In the genomic region with DNA sequence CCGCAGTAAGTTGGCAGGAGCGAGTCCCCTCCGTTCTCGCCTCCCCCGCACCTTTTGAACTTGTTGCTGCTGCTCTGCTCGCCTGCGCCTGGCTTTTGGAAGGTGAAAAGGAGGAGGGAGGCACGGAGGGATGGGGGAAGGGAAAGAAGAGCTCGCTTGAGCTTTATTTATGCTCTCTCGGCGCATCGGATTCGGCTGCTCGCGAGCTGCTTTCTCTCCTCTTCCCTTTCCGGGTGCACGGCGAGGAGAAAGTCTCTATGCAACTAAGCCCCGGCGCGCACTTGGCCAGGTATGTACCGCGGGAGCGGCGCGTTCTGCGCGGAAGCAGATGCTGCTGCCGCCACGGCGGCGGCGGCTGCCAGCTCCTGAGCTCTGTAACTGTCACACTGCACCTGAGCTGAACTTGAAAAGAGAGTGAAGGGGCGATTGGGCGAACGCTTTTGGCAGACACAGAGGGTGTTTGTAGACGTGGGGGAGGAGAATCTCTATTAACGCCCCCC, we compare ENCODE assay signal across 9 cellular contexts. TPM values are rescaled to one million over a fixed set of nuclear protein-coding genes. Genes with fewer than 3 reads are reported as not detected.
DNase-seq lines count a peak whose midpoint lies in the region; ATAC-seq, FAIRE-seq and TF ChIP-seq lines count a peak whose summit lies in the region.
"Had no signal": no experiment of that assay in that cellular context is flagged by ENCODE, and none has a peak within 500 bp of the region (broad histone marks: within the 10 kb centered on the region; RNA-seq: fewer than 3 reads in every experiment).

No MANE protein-coding gene starts in this region.

- H3K4me3 Mint-ChIP-seq in activated CD8-positive, alpha-beta memory T cell treated with anti-CD3 and anti-CD28 coated beads, Interleukin-2, amount 10 ng/mL, durations not matched to agents 7 days and 5 days: peak overlapping the region; percentile 66
- peak overlapping the region; percentile 77 to 79 for H3K4me3 Mint-ChIP-seq in stimulated activated naive B cell treated with anti-CD40 and anti-IgM and Interleukin-4, amounts not matched to agents 10 μg/mL and 1 μg/mL and 100 μg/mL, for 72 hours

- peaks cover 5% of the 10 kb centered on the region for H3K4me1 Mint-ChIP-seq in activated CD8-positive, alpha-beta memory T cell treated with anti-CD3 and anti-CD28 coated beads, Interleukin-2, amount 10 ng/mL, durations not matched to agents 7 days and 5 days
- H3K4me1 Mint-ChIP-seq in stimulated activated naive B cell treated with anti-CD40 and anti-IgM and Interleukin-4, amounts not matched to agents 10 μg/mL and 1 μg/mL and 100 μg/mL, for 72 hours: peaks cover 7 to 16% of the 10 kb centered on the region in 2 donors

- TF ChIP-seq CTCF in GM12878 (IDR thresholded peaks at IDR 0.05 in 2 of 3, conservative IDR thresholded peaks at IDR 0.05 in 1 of 3; ENCODE audit: control insufficient read depth in 2 of 3, extremely low read depth in 1 of 3, insufficient read depth in 1 of 3, low read depth in 3 of 3, low read length in 3 of 3): no peak

- H3K27ac ChIP-seq in GM12878 (ENCODE audit: control insufficient read depth, insufficient read depth): peak overlapping the region; percentile 58

- intact Hi-C loops in GM12878 (cut with micrococcal nuclease; ENCODE audit: unreplicated experiment): loop anchor here (2.0 to 5.0 kb wide), 2 partner anchors 121 to 454 kb away; no protein-coding TSS in a partner anchor

- FAIRE-seq in GM12878 (lab: Jason Lieb, UNC) (no peak), urothelium cell line (lab: Jason Lieb, UNC) (no peak)

- H3K27ac Mint-ChIP-seq in activated CD8-positive, alpha-beta memory T cell treated with anti-CD3 and anti-CD28 coated beads, Interleukin-2, amount 10 ng/mL, durations not matched to agents 7 days and 5 days: no peak overlapping the region
- peak overlapping the region; percentile 31 for H3K27ac Mint-ChIP-seq in stimulated activated naive B cell treated with anti-CD40 and anti-IgM and Interleukin-4, amounts not matched to agents 10 μg/mL and 1 μg/mL and 100 μg/mL, for 72 hours

- peak overlapping the region; percentile 75 for H3K9ac ChIP-seq in GM12878 (ENCODE audit: control insufficient read depth, insufficient read depth, low read length)

- no peaks in the 10 kb centered on the region for H4K20me1 ChIP-seq in GM12878 (ENCODE audit: control insufficient read depth, insufficient read depth)

- POLR2A ChIA-PET in GM12878 (lab: Charles Lee): interaction anchor here (1.0 to 1.4 kb wide), 5 partner anchors 122 to 284 kb away, joined by 3 to 7 read pairs (median 4); no protein-coding TSS in a partner anchor

- SMC1A ChIA-PET in GM12878 (lab: Charles Lee; ENCODE audit: uncharacterized antibody, unreplicated experiment): interaction anchor here (0.8 to 2.2 kb wide), 13 partner anchors 26 to 452 kb away, joined by 3 to 11 read pairs (median 4); no protein-coding TSS in a partner anchor

- H3K9me3 Mint-ChIP-seq in activated CD8-positive, alpha-beta memory T cell treated with anti-CD3 and anti-CD28 coated beads, Interleukin-2, amount 10 ng/mL, durations not matched to agents 7 days and 5 days (ENCODE audit: low read depth): no peaks in the 10 kb centered on the region
- H3K9me3 Mint-ChIP-seq in stimulated activated naive B cell treated with anti-CD40 and anti-IgM and Interleukin-4, amounts not matched to agents 10 μg/mL and 1 μg/mL and 100 μg/mL, for 72 hours: peaks cover 0 to 4% of the 10 kb centered on the region in 2 donors

- no TSS peak for BruUV-seq in GM12878 (replicated peaks; lab: Mats Ljungman, UMichigan)

- H3K36me3 Mint-ChIP-seq in activated CD8-positive, alpha-beta memory T cell treated with anti-CD3 and anti-CD28 coated beads, Interleukin-2, amount 10 ng/mL, durations not matched to agents 7 days and 5 days: no peaks in the 10 kb centered on the region
- peaks cover 0 to 2% of the 10 kb centered on the region in 2 donors for H3K36me3 Mint-ChIP-seq in stimulated activated naive B cell treated with anti-CD40 and anti-IgM and Interleukin-4, amounts not matched to agents 10 μg/mL and 1 μg/mL and 100 μg/mL, for 72 hours

- no peak for DNase-seq in activated CD8-positive, alpha-beta memory T cell treated with anti-CD3 and anti-CD28 coated beads, Interleukin-2, amount 10 ng/mL, durations not matched to agents 7 days and 5 days
- DNase-seq in activated CD8-positive, alpha-beta memory T cell treated with anti-CD3 and anti-CD28 coated beads, Interleukin-2, amount 50 U/mL, for 48 hours: no peak
- DNase-seq in NCI-H2029 (lab: John Stamatoyannopoulos, UW) (peak; percentile 74), GM12878 (ENCODE audit: low read depth, low spot score) (peak; percentile 15), iPS-NIHi7 (ENCODE audit: extremely low spot score) (peak; percentile 51), urothelium cell line (ENCODE audit: low spot score) (no peak)
- DNase-seq in stimulated activated naive B cell treated with anti-CD40 and anti-IgM and Interleukin-4, amounts not matched to agents 10 μg/mL and 1 μg/mL and 100 μg/mL, for 72 hours: no peak
- DNase-seq: DND-41 had no signal

- in situ Hi-C loops in GM12878 (cut with MboI): loop anchor here (5.0 to 10.0 kb wide), 3 partner anchors 279 to 999 kb away; no protein-coding TSS in a partner anchor

- H3K27me3 ChIP-seq in GM12878 (replicated peaks in 1 of 2; ENCODE audit: control insufficient read depth in 2 of 2, insufficient read depth in 2 of 2, low read length in 1 of 2): no peaks in the 10 kb centered on the region

- H3K36me3 ChIP-seq in GM12878 (ENCODE audit: control insufficient read depth in 2 of 2, insufficient read depth in 2 of 2, low read length in 1 of 2): no peaks in the 10 kb centered on the region; a peak in 1 of 4 replicates

- WGBS in GM12878 (ENCODE audit: insufficient coverage, insufficient replicate concordance, low lambda C conversion rate, missing lambda C conversion rate): 39% methylated on average over 36 of the region's 38 CpGs

- H3K4me1 ChIP-seq in GM12878 (ENCODE audit: control insufficient read depth, insufficient read depth, low read length): no peaks in the 10 kb centered on the region

- peaks cover 51% of the 10 kb centered on the region for H3K79me2 ChIP-seq in GM12878 (ENCODE audit: control insufficient read depth, insufficient read depth, low read length)

- H3K9me3 ChIP-seq in GM12878 (replicated peaks; ENCODE audit: control insufficient read depth, insufficient read depth, low read length): peaks cover 6% of the 10 kb centered on the region; the same call in 2 of the 3 replicates

- CTCF ChIA-PET in activated CD8-positive, alpha-beta memory T cell treated with anti-CD3 and anti-CD28 coated beads, Interleukin-2, amount 10 ng/mL, durations not matched to agents 7 days and 5 days (lab: Charles Lee): no interaction called here
- CTCF ChIA-PET in GM12878 (lab: Yijun Ruan, JAX): interaction anchor here (0.7 to 2.3 kb wide), 22 partner anchors 9 to 1003 kb away, joined by 3 to 13 read pairs (median 4); no protein-coding TSS in a partner anchor

- TF ChIP-seq RAD21 in GM12878 (IDR thresholded peaks at IDR 0.05; ENCODE audit: insufficient read depth, low read depth, low read length): no peak

- TF ChIP-seq EP300 in GM12878 (IDR thresholded peaks at IDR 0.05; ENCODE audit: borderline replicate concordance in 1 of 2, control insufficient read depth in 1 of 2, low read depth in 2 of 2, low read length in 2 of 2): no peak

- RAD21 ChIA-PET in GM12878 (lab: Charles Lee; ENCODE audit: unreplicated experiment): interaction anchor here (0.6 to 2.2 kb wide), 19 partner anchors 9 to 705 kb away, joined by 3 to 15 read pairs (median 5); no protein-coding TSS in a partner anchor

- H3K27me3 Mint-ChIP-seq in activated CD8-positive, alpha-beta memory T cell treated with anti-CD3 and anti-CD28 coated beads, Interleukin-2, amount 10 ng/mL, durations not matched to agents 7 days and 5 days: peaks cover 24% of the 10 kb centered on the region
- peaks cover 36 to 37% of the 10 kb centered on the region in 2 donors for H3K27me3 Mint-ChIP-seq in stimulated activated naive B cell treated with anti-CD40 and anti-IgM and Interleukin-4, amounts not matched to agents 10 μg/mL and 1 μg/mL and 100 μg/mL, for 72 hours

- peak overlapping the region; percentile 82 for H3K4me3 ChIP-seq in GM12878

- H3K4me2 ChIP-seq in GM12878 (ENCODE audit: control insufficient read depth, insufficient read depth): peak overlapping the region; percentile 88

- TF ChIP-seq POLR2A in GM12878 (IDR thresholded peaks at IDR 0.05; ENCODE audit: low read depth, low read length): peak; percentile 76

- peak; percentile 33 for ATAC-seq in activated CD8-positive, alpha-beta memory T cell treated with anti-CD3 and anti-CD28 coated beads, Interleukin-2, amount 10 ng/mL, durations not matched to agents 7 days and 5 days
- ATAC-seq in HG02759 (IDR thresholded peaks at IDR 0.05; ENCODE audit: unreplicated experiment) (peak; percentile 74), GM12878 (peak; percentile 67)
- peak; percentile 12 to 33 for ATAC-seq in stimulated activated naive B cell treated with anti-CD40 and anti-IgM and Interleukin-4, amounts not matched to agents 10 μg/mL and 1 μg/mL and 100 μg/mL, for 72 hours (replicated peaks)

- peak overlapping the region; percentile 94 for H2AFZ ChIP-seq in GM12878 (ENCODE audit: control insufficient read depth, low read depth, low read length)

RNA-seq across cellular contexts. Expression of a gene that starts 0.6 kb away (rescaled TPM):
- not detected for total RNA-seq in activated CD8-positive, alpha-beta memory T cell treated with anti-CD3 and anti-CD28 coated beads, Interleukin-2, amount 10 ng/mL, durations not matched to agents 7 days and 5 days
- 31.6 and 33.1 TPM in 2 replicates for total RNA-seq in GM12878 (2013; cell fraction: nucleolus; rRNA removed)
- 13.6 and 15.3 TPM in 2 replicates for total RNA-seq in GM12878 (2014; rRNA removed)
- 13.5 and 13.8 TPM in 2 replicates for total RNA-seq in GM12878 (2014; rRNA removed; fragmentation: Illumina TruSeq; extraction: Trizol)
- 12.2 and 12.5 TPM in 2 replicates for total RNA-seq in GM12878 (2021)
- 2.6 TPM for polyA plus RNA-seq in GM12878 (2011; ENCODE audit: low read depth)
- 19.1 and 22.3 TPM in 2 replicates for polyA plus RNA-seq in GM12878 (2011; rRNA removed)
- 9.1 and 10.6 TPM in 2 replicates for polyA plus RNA-seq in GM12878 (2011; cell fraction: cytosol; rRNA removed)
- polyA plus RNA-seq in GM12878 (2011; cell fraction: nucleus; rRNA removed): 17.9 and 21.0 TPM in 2 replicates
- polyA plus RNA-seq in GM12878 (2012): 3.3 and 3.7 TPM in 2 replicates
- 6.3 and 7.2 TPM in 2 replicates for polyA plus RNA-seq in GM12878 (2014; fragmentation: Illumina TruSeq; extraction: Trizol)
- 1 to 10 TPM; 3.6 to 3.7 TPM for polyA plus RNA-seq in GM12878 (2014; fragmentation: Nextera tagmentation; extraction: Ambion mirVana)
- 4.2 and 4.3 TPM in 2 replicates for polyA plus RNA-seq in GM12878 (2014; rRNA removed)
- 1 to 10 TPM; 5.8 to 6.2 TPM for polyA plus RNA-seq in GM12878 (2016; fragmentation: Nextera tagmentation; extraction: Ambion mirVana)
- polyA minus RNA-seq in GM12878 (2011; rRNA and poly(A)+ RNA removed): 54.5 and 62.3 TPM in 2 replicates
- 8.2 and 11.9 TPM in 2 replicates for polyA minus RNA-seq in GM12878 (2011; cell fraction: cytosol; rRNA and poly(A)+ RNA removed)
- 111 and 184 TPM in 2 replicates for polyA minus RNA-seq in GM12878 (2011; cell fraction: nucleus; rRNA and poly(A)+ RNA removed)

Comparison
In these comparisons a context has a peak if more than half of its experiments do, and no peak if none do; other contexts are left out.
1. ATAC-seq: peak in every context shown above with its lines; median percentile 74 in HG02759; 67 in GM12878; 33 in activated CD8-positive, alpha-beta memory T cell treated with anti-CD3 and anti-CD28 coated beads, Interleukin-2, amount 10 ng/mL, durations not matched to agents 7 days and 5 days; 22 in stimulated activated naive B cell treated with anti-CD40 and anti-IgM and Interleukin-4, amounts not matched to agents 10 μg/mL and 1 μg/mL and 100 μg/mL, for 72 hours.
2. DNase-seq: peak in NCI-H2029 (single experiment), GM12878 (single experiment) and iPS-NIHi7 (single experiment); none in activated CD8-positive, alpha-beta memory T cell treated with anti-CD3 and anti-CD28 coated beads, Interleukin-2, amount 10 ng/mL, durations not matched to agents 7 days and 5 days (single experiment), activated CD8-positive, alpha-beta memory T cell treated with anti-CD3 and anti-CD28 coated beads, Interleukin-2, amount 50 U/mL, for 48 hours (single experiment), stimulated activated naive B cell treated with anti-CD40 and anti-IgM and Interleukin-4, amounts not matched to agents 10 μg/mL and 1 μg/mL and 100 μg/mL, for 72 hours (single experiment) and urothelium cell line (single experiment).
3. RNA of a gene that starts 0.6 kb away (total RNA-seq): 12.2 to 33.1 TPM in GM12878; not detected in activated CD8-positive, alpha-beta memory T cell treated with anti-CD3 and anti-CD28 coated beads, Interleukin-2, amount 10 ng/mL, durations not matched to agents 7 days and 5 days; every median in the first group is over 10 times any median in the second.